ENCODE assay signal across 15 cellular contexts in genomic region chr1:16318544-16318943, GRCh38. TPM values are rescaled to one million over a fixed set of nuclear protein-coding genes. Genes with fewer than 3 reads are reported as not detected.
DNase-seq lines count a peak whose midpoint lies in the region; ATAC-seq, FAIRE-seq and TF ChIP-seq lines count a peak whose summit lies in the region.
"Had no signal": no experiment of that assay in that cellular context is flagged by ENCODE, and none has a peak within 500 bp of the region (broad histone marks: within the 10 kb centered on the region; RNA-seq: fewer than 3 reads in every experiment).

No MANE protein-coding gene starts in this region.

- TF ChIP-seq POLR2A in right lobe of liver (IDR thresholded peaks at IDR 0.05) (no peak), HepG2 (IDR thresholded peaks at IDR 0.05; ENCODE audit: insufficient read depth in 1 of 2, low read depth in 2 of 2, low read length in 2 of 2) (no peak), heart left ventricle (IDR thresholded peaks at IDR 0.05) (no peak)

- H3K4me1 ChIP-seq in right lobe of liver = peaks cover 0 to 14% (median 0%) of the 10 kb centered on the region in 4 donors
- peaks cover 15% of the 10 kb centered on the region for H3K4me1 ChIP-seq in HepG2 (ENCODE audit: insufficient read depth, low read length)
- H3K4me1 ChIP-seq in heart left ventricle = peaks cover 0 to 60% (median 27%) of the 10 kb centered on the region in 12 donors
- H3K4me1 ChIP-seq in neutrophil (ENCODE audit: control insufficient read depth in 1 of 2, insufficient read depth in 1 of 2, low read depth in 1 of 2, low read length in 1 of 2) = peaks cover 11 to 16% of the 10 kb centered on the region in 2 experiments
- H3K4me1 ChIP-seq in aorta (ENCODE audit: control insufficient read depth in 1 of 2, insufficient read depth in 2 of 2, low read length in 2 of 2) = peaks cover 3 to 9% of the 10 kb centered on the region in 2 donors
- H3K4me1 ChIP-seq: A549 had no signal

- H3K27me3 ChIP-seq in right lobe of liver (no peaks in the 10 kb centered on the region), HepG2 (ENCODE audit: control insufficient read depth in 1 of 2, insufficient read depth in 2 of 2, low read length in 2 of 2) (no peaks in the 10 kb centered on the region), heart left ventricle (no peaks in the 10 kb centered on the region), neutrophil (no peaks in the 10 kb centered on the region), aorta (ENCODE audit: control insufficient read depth in 1 of 2, insufficient read depth in 2 of 2, low read length in 1 of 2) (no peaks in the 10 kb centered on the region)

- H3K27ac ChIP-seq in right lobe of liver (no peak overlapping the region), HepG2 (ENCODE audit: extremely low read length, insufficient read depth, low read length) (no peak overlapping the region), heart left ventricle (peak overlapping the region in 3 of 12 donors; percentile 1 to 43 (median 24)), neutrophil (peak overlapping the region; percentile 55), aorta (ENCODE audit: low read depth in 1 of 2, low read length in 2 of 2) (peak overlapping the region in 1 of 2 donors; percentile 64)
- H3K27ac ChIP-seq: A549 had no signal

- no peaks in the 10 kb centered on the region for H4K20me1 ChIP-seq in HepG2 (ENCODE audit: insufficient read depth, low read length)

- peaks cover 31% of the 10 kb centered on the region for H3K79me2 ChIP-seq in HepG2 (ENCODE audit: insufficient read depth, low read length)

- no peak overlapping the region for H3K27ac Mint-ChIP-seq in WTC11
- H3K27ac Mint-ChIP-seq: activated CD8-positive, alpha-beta T cell treated with anti-CD3 and anti-CD28 coated beads for 36 hours had no signal

- intact Hi-C loops in right lobe of liver (cut with DNase I) (no loop called here), HepG2 (cut with micrococcal nuclease; ENCODE audit: unreplicated experiment) (no loop called here), heart left ventricle (cut with DNase I) (no loop called here), aorta (cut with DNase I) (no loop called here)

- no peaks in the 10 kb centered on the region for H3K4me1 Mint-ChIP-seq in WTC11

- no peaks in the 10 kb centered on the region for H3K9me3 Mint-ChIP-seq in WTC11
- H3K9me3 Mint-ChIP-seq: activated CD8-positive, alpha-beta T cell treated with anti-CD3 and anti-CD28 coated beads for 36 hours; IgD-negative memory B cell had no signal

- POLR2A ChIA-PET in HepG2 (lab: Yijun Ruan, JAX) (no interaction called here), WTC11 (lab: Charles Lee) (interaction anchor here (0.6 kb wide), 2 partner anchors 23 to 296 kb away, joined by 6 to 7 read pairs; no protein-coding TSS in a partner anchor)

- H3K4me3 ChIP-seq in right lobe of liver (no peak overlapping the region), HepG2 (replicated peaks in 1 of 3; ENCODE audit: insufficient read depth in 1 of 3, low read depth in 2 of 3, low read length in 3 of 3) (no peak overlapping the region), heart left ventricle (no peak overlapping the region), neutrophil (ENCODE audit: low read depth in 1 of 2, low read length in 1 of 2) (no peak overlapping the region), aorta (ENCODE audit: low read length in 2 of 2) (no peak overlapping the region)
- H3K4me3 ChIP-seq: A549, skin epidermis had no signal

- CTCF ChIA-PET in HepG2 (lab: Yijun Ruan, JAX; ENCODE audit: low intra/inter-chr PET ratio, low total read pairs) (no interaction called here), WTC11 (lab: Charles Lee) (interaction anchor here (0.5 kb wide), 1 partner anchor 503 kb away, joined by 3 read pairs; no protein-coding TSS in a partner anchor)

- H3K9ac ChIP-seq in HepG2 (ENCODE audit: insufficient read depth, low read depth, low read length) = no peak overlapping the region

- ATAC-seq in right lobe of liver = peak; percentile 56 to 72 (median 59)
- ATAC-seq in HepG2 = no peak
- ATAC-seq in heart left ventricle = peak; percentile 48 to 91 (median 74)
- peak; percentile 60 for ATAC-seq in aorta (ENCODE audit: low FRiP score)
- ATAC-seq in HG02623 (IDR thresholded peaks at IDR 0.05; ENCODE audit: unreplicated experiment) = no peak
- no peak for ATAC-seq in WTC11
- ATAC-seq: A549; activated CD8-positive, alpha-beta T cell treated with anti-CD3 and anti-CD28 coated beads for 36 hours had no signal

- no TSS peak for BruUV-seq in HepG2 (replicated peaks; lab: Mats Ljungman, UMichigan)

- no peaks in the 10 kb centered on the region for H3K9me3 ChIP-seq in right lobe of liver
- H3K9me3 ChIP-seq in HepG2 (ENCODE audit: low read length) = no peaks in the 10 kb centered on the region
- H3K9me3 ChIP-seq in heart left ventricle = no peaks in the 10 kb centered on the region
- H3K9me3 ChIP-seq in neutrophil = no peaks in the 10 kb centered on the region
- H3K9me3 ChIP-seq in aorta (ENCODE audit: control insufficient read depth, low read length) = no peaks in the 10 kb centered on the region
- H3K9me3 ChIP-seq: A549 had no signal

- no peak overlapping the region for H3K4me3 Mint-ChIP-seq in WTC11
- H3K4me3 Mint-ChIP-seq: activated CD8-positive, alpha-beta T cell treated with anti-CD3 and anti-CD28 coated beads for 36 hours; IgD-negative memory B cell had no signal

- peaks cover 17% of the 10 kb centered on the region for H3K36me3 Mint-ChIP-seq in WTC11

- no peak for TF ChIP-seq EP300 in HepG2 (IDR thresholded peaks at IDR 0.05; ENCODE audit: low read depth in 2 of 2, low read length in 2 of 2)
- no peak for TF ChIP-seq EP300 in HepG2 (CRISPR knock-in tag; IDR thresholded peaks at IDR 0.05; ENCODE audit: borderline replicate concordance)

- 29% methylated on average over 1 of the region's 3 CpGs for WGBS in right lobe of liver (ENCODE audit: insufficient coverage, low coverage, low lambda C conversion rate, missing lambda C conversion rate)
- 94% methylated on average over 3 of the region's 3 CpGs for WGBS in HepG2 (ENCODE audit: low lambda C conversion rate)
- WGBS in heart left ventricle, 4 donors = 40 to 64% (median 57%) methylated on average over 3 of the region's 3 CpGs
- WGBS in aorta, 2 donors = 26 to 45% methylated on average over 3 of the region's 3 CpGs

- DNase-seq in right lobe of liver (no peak), HepG2 (ENCODE audit: low spot score) (no peak), heart left ventricle (peak in 4 of 5 donors; percentile 18 to 55 (median 38)), aorta (peak in 1 of 2 donors; percentile 74), NCI-H1694 treated with DMSO at 0.1 percent for 48 hours (lab: John Stamatoyannopoulos, UW) (no peak), WTC11 (ENCODE audit: low spot score) (no peak)
- DNase-seq: activated CD8-positive, alpha-beta T cell treated with anti-CD3 and anti-CD28 coated beads for 36 hours; COR-L47; NCI-H1417 treated with DMSO at 0.1 percent for 48 hours; NCI-H526 treated with DMSO at 0.1 percent for 48 hours had no signal

- TF ChIP-seq CTCF in right lobe of liver (IDR thresholded peaks at IDR 0.05) = no peak
- no peak for TF ChIP-seq CTCF in HepG2 (CRISPR knock-in tag; IDR thresholded peaks at IDR 0.05)
- no peak for TF ChIP-seq CTCF in heart left ventricle (IDR thresholded peaks at IDR 0.05)
- TF ChIP-seq CTCF in neutrophil (IDR thresholded peaks at IDR 0.05) = no peak
- TF ChIP-seq CTCF in WTC11 (IDR thresholded peaks at IDR 0.05) = no peak

- no peak overlapping the region for H2AFZ ChIP-seq in HepG2 (ENCODE audit: low read length)

- in situ Hi-C loops in HepG2 (cut with HindIII; ENCODE audit: extremely low pct_ligation_motif_present, low pct_unique_long_range_greater_than_20kb) = no loop called here

- TF ChIP-seq RAD21 in HepG2 (CRISPR knock-in tag; IDR thresholded peaks at IDR 0.05) = no peak

- H3K27me3 Mint-ChIP-seq in WTC11 (ENCODE audit: low read depth) = no peaks in the 10 kb centered on the region
- H3K27me3 Mint-ChIP-seq: activated CD8-positive, alpha-beta T cell treated with anti-CD3 and anti-CD28 coated beads for 36 hours; IgD-negative memory B cell had no signal

- H3K4me2 ChIP-seq in HepG2 (ENCODE audit: low read depth, low read length) = no peak overlapping the region
- H3K4me2 ChIP-seq: A549 had no signal

- peaks cover 0 to 15% (median 8%) of the 10 kb centered on the region in 4 donors for H3K36me3 ChIP-seq in right lobe of liver
- peaks cover 3 to 10% of the 10 kb centered on the region in 2 experiments; a peak in 3 of 5 replicates for H3K36me3 ChIP-seq in HepG2 (replicated peaks in 1 of 2; ENCODE audit: control insufficient read depth in 1 of 2, insufficient read depth in 2 of 2, low read length in 2 of 2)
- peaks cover 0 to 21% (median 19%) of the 10 kb centered on the region in 9 donors for H3K36me3 ChIP-seq in heart left ventricle
- peaks cover 21% of the 10 kb centered on the region for H3K36me3 ChIP-seq in neutrophil
- H3K36me3 ChIP-seq in aorta (ENCODE audit: control insufficient read depth in 1 of 2, insufficient read depth in 2 of 2, low read length in 1 of 2) = peaks cover 0 to 4% of the 10 kb centered on the region in 2 donors

- FAIRE-seq in HepG2 (lab: Jason Lieb, UNC) = no peak
- FAIRE-seq: A549 had no signal

RNA-seq across cellular contexts. Expression of gene FBXO42, which starts 33.7 kb away (rescaled TPM):
- total RNA-seq in right lobe of liver = 10 to 100 TPM in 3 of 6 experiments, 1 to 10 TPM in 3; 7.9 to 14.1 (median 10.2) TPM
- 7.6 and 9.0 TPM in 2 replicates for total RNA-seq in HepG2 (2016; rRNA removed; fragmentation: Illumina TruSeq; extraction: Trizol)
- 1.8 and 2.2 TPM in 2 replicates for total RNA-seq in HepG2 (2016; cell fraction: cytosol; rRNA removed; fragmentation: Illumina TruSeq; extraction: Trizol; ENCODE audit: low read depth)
- 7.3 and 9.0 TPM in 2 replicates for total RNA-seq in HepG2 (2016; cell fraction: insoluble cytoplasmic fraction; rRNA removed; fragmentation: Illumina TruSeq; extraction: Trizol)
- 3.2 and 3.4 TPM in 2 replicates for total RNA-seq in HepG2 (2016; cell fraction: membrane; rRNA removed; fragmentation: Illumina TruSeq; extraction: Trizol)
- 9.0 and 10.5 TPM in 2 replicates for total RNA-seq in HepG2 (2016; cell fraction: nucleus; rRNA removed; fragmentation: Illumina TruSeq; extraction: Trizol)
- polyA plus RNA-seq in HepG2 (2011; rRNA removed) = 17.2 and 17.5 TPM in 2 replicates
- polyA plus RNA-seq in HepG2 (2011; cell fraction: cytosol; rRNA removed) = 11.3 and 12.6 TPM in 2 replicates
- polyA plus RNA-seq in HepG2 (2011; cell fraction: nucleus; rRNA removed) = 16.2 and 16.9 TPM in 2 replicates
- 9.9 and 10.1 TPM in 2 replicates for polyA plus RNA-seq in HepG2 (2012)
- 0.43 and 1.1 TPM in 2 replicates for polyA plus RNA-seq in HepG2 (2016; cell fraction: cytosol; fragmentation: Illumina TruSeq; extraction: Trizol; ENCODE audit: low read depth)
- 8.9 and 10.1 TPM in 2 replicates for polyA plus RNA-seq in HepG2 (2016; cell fraction: insoluble cytoplasmic fraction; fragmentation: Illumina TruSeq; extraction: Trizol; ENCODE audit: low read depth)
- polyA plus RNA-seq in HepG2 (2016; cell fraction: membrane; fragmentation: Illumina TruSeq; extraction: Trizol; ENCODE audit: low read depth) = 1.4 and 1.6 TPM in 2 replicates
- polyA plus RNA-seq in HepG2 (2016; cell fraction: nucleus; fragmentation: Illumina TruSeq; extraction: Trizol; ENCODE audit: insufficient read depth, low read depth) = 8.1 and 9.2 TPM in 2 replicates
- polyA minus RNA-seq in HepG2 (2011; rRNA and poly(A)+ RNA removed; ENCODE audit: low replicate concordance) = 14.6 and 25.0 TPM in 2 replicates
- polyA minus RNA-seq in HepG2 (2011; cell fraction: cytosol; rRNA and poly(A)+ RNA removed) = 8.8 and 9.5 TPM in 2 replicates
- 24.2 and 24.5 TPM in 2 replicates for polyA minus RNA-seq in HepG2 (2011; cell fraction: nucleus; rRNA and poly(A)+ RNA removed)
- total RNA-seq in heart left ventricle = 10 to 100 TPM; 15.4 to 44.4 (median 22.9) TPM
- 10 to 100 TPM; 11.0 to 18.8 TPM for polyA plus RNA-seq in heart left ventricle
- 10 to 100 TPM; 32.5 to 33.3 TPM for total RNA-seq in aorta
- 10 to 100 TPM in 1 of 2 donors, 1 to 10 TPM in 1; 9.4 to 33.2 TPM for polyA plus RNA-seq in aorta
- total RNA-seq in WTC11 (2021) = 16.6 to 18.0 TPM (median 17.5 TPM) in 3 replicates

RNA-seq across cellular contexts. Expression of gene SZRD1, which starts 48.5 kb away (rescaled TPM):
- total RNA-seq in right lobe of liver (10 to 100 TPM; 41.4 to 57.8 (median 47.5) TPM), HepG2 (2016; rRNA removed; fragmentation: Illumina TruSeq; extraction: Trizol) (28.5 and 38.6 TPM in 2 replicates), heart left ventricle (100 to 1,000 TPM in 3 of 9 donors, 10 to 100 TPM in 6; 57.4 to 130 (median 94.4) TPM), aorta (100 to 1,000 TPM; 128 to 172 TPM), WTC11 (2021) (94.9 to 113 TPM (median 104 TPM) in 3 replicates)
- 12.7 and 18.5 TPM in 2 replicates for total RNA-seq in HepG2 (2016; cell fraction: cytosol; rRNA removed; fragmentation: Illumina TruSeq; extraction: Trizol; ENCODE audit: low read depth)
- total RNA-seq in HepG2 (2016; cell fraction: insoluble cytoplasmic fraction; rRNA removed; fragmentation: Illumina TruSeq; extraction: Trizol) = 31.4 and 32.6 TPM in 2 replicates
- total RNA-seq in HepG2 (2016; cell fraction: membrane; rRNA removed; fragmentation: Illumina TruSeq; extraction: Trizol) = 51.4 and 51.8 TPM in 2 replicates
- 18.9 and 20.9 TPM in 2 replicates for total RNA-seq in HepG2 (2016; cell fraction: nucleus; rRNA removed; fragmentation: Illumina TruSeq; extraction: Trizol)
- polyA plus RNA-seq in HepG2 (2011; rRNA removed) (41.4 and 49.1 TPM in 2 replicates), heart left ventricle (100 to 1,000 TPM in 1 of 2 donors, 10 to 100 TPM in 1; 54.4 to 140 TPM), aorta (100 to 1,000 TPM in 1 of 2 donors, 10 to 100 TPM in 1; 87.9 to 109 TPM)
- 42.6 and 48.7 TPM in 2 replicates for polyA plus RNA-seq in HepG2 (2011; cell fraction: cytosol; rRNA removed)
- polyA plus RNA-seq in HepG2 (2011; cell fraction: nucleus; rRNA removed) = 28.2 and 28.3 TPM in 2 replicates
- 34.4 and 36.9 TPM in 2 replicates for polyA plus RNA-seq in HepG2 (2012)
- polyA plus RNA-seq in HepG2 (2016; cell fraction: cytosol; fragmentation: Illumina TruSeq; extraction: Trizol; ENCODE audit: low read depth) = 56.7 and 58.7 TPM in 2 replicates
- 71.8 and 88.8 TPM in 2 replicates for polyA plus RNA-seq in HepG2 (2016; cell fraction: insoluble cytoplasmic fraction; fragmentation: Illumina TruSeq; extraction: Trizol; ENCODE audit: low read depth)
- 116 and 117 TPM in 2 replicates for polyA plus RNA-seq in HepG2 (2016; cell fraction: membrane; fragmentation: Illumina TruSeq; extraction: Trizol; ENCODE audit: low read depth)
- polyA plus RNA-seq in HepG2 (2016; cell fraction: nucleus; fragmentation: Illumina TruSeq; extraction: Trizol; ENCODE audit: insufficient read depth, low read depth) = 51.4 and 59.8 TPM in 2 replicates
- 50.6 and 97.3 TPM in 2 replicates for polyA minus RNA-seq in HepG2 (2011; rRNA and poly(A)+ RNA removed; ENCODE audit: low replicate concordance)
- polyA minus RNA-seq in HepG2 (2011; cell fraction: cytosol; rRNA and poly(A)+ RNA removed) = 24.6 and 26.6 TPM in 2 replicates
- 13.0 and 16.4 TPM in 2 replicates for polyA minus RNA-seq in HepG2 (2011; cell fraction: nucleus; rRNA and poly(A)+ RNA removed)

Comparison
In these comparisons a context has a peak if more than half of its experiments do, and no peak if none do; other contexts are left out.
1. ATAC-seq: peak in right lobe of liver (4 of 4), heart left ventricle (4 of 4) and aorta (single experiment); none in HepG2 (single experiment), HG02623 (single experiment) and WTC11 (single experiment).
2. DNase-seq: peak in heart left ventricle (4 of 5); none in right lobe of liver (0 of 3), HepG2 (single experiment), NCI-H1694 treated with DMSO at 0.1 percent for 48 hours (single experiment) and WTC11 (single experiment).